ENCODE assay signal across 9 cellular contexts in the genomic region with DNA sequence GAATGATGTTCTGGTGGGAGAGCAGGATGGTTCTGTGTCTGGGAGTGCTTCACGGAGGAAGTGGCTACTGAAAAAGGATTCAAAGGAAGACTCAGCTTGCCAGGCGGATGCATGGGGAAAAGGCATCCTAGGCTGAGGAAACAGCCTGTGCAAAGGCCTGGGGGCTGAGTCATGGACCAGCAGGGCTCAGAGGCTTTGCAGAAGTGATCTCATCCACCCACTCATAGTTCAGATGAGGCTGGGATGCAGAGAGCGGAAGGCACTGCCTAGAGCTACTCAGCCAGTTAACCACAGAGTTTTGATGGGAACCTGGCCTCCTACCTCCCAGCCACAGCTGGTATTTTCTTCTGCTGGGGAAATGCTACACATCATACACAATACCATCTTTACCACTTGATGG. TPM values are rescaled to one million over a fixed set of nuclear protein-coding genes. Genes with fewer than 3 reads are reported as not detected.
DNase-seq lines count a peak whose midpoint lies in the region; TF ChIP-seq lines count a peak whose summit lies in the region.
"Had no signal": no experiment of that assay in that cellular context is flagged by ENCODE, and none has a peak within 500 bp of the region (broad histone marks: within the 10 kb centered on the region; RNA-seq: fewer than 3 reads in every experiment).

No MANE protein-coding gene starts in this region.

- peak; percentile 91 for DNase-seq in ACHN
- peak; percentile 47 for DNase-seq in GM19240 (ENCODE audit: insufficient read length, low spot score)
- DNase-seq in Jurkat, Clone E6-1 (ENCODE audit: low read depth, low spot score), result peak; percentile 22
- DNase-seq in adipocyte (ENCODE audit: low read depth), result peak; percentile 92
- DNase-seq in osteocyte (ENCODE audit: extremely low spot score, unreplicated experiment), result peak; percentile 87
- DNase-seq in NCI-H2081 (lab: John Stamatoyannopoulos, UW), result no peak
- no peak for DNase-seq in NCI-H1105 treated with DMSO at 0.1 percent for 48 hours (lab: John Stamatoyannopoulos, UW)
- no peak for DNase-seq in Kasumi-1 (lab: John Stamatoyannopoulos, UW)

- no peak overlapping the region for H3K4me3 ChIP-seq in Jurkat, Clone E6-1 (ENCODE audit: low read length)
- no peak overlapping the region for H3K4me3 ChIP-seq in adipocyte (ENCODE audit: low read length)

- H3K4me3 Mint-ChIP-seq in osteocyte (ENCODE audit: unreplicated experiment), result no peak overlapping the region
- H3K4me3 Mint-ChIP-seq: central memory CD8-positive, alpha-beta T cell had no signal

- peak overlapping the region; percentile 82 for H3K27ac Mint-ChIP-seq in osteocyte (ENCODE audit: unreplicated experiment)

- peaks cover 37% of the 10 kb centered on the region for H3K4me1 Mint-ChIP-seq in osteocyte (ENCODE audit: unreplicated experiment)
- H3K4me1 Mint-ChIP-seq: central memory CD8-positive, alpha-beta T cell had no signal

- H3K9me3 Mint-ChIP-seq in osteocyte (ENCODE audit: unreplicated experiment), result peaks cover 8% of the 10 kb centered on the region
- H3K9me3 Mint-ChIP-seq: central memory CD8-positive, alpha-beta T cell had no signal

- peaks cover 26% of the 10 kb centered on the region for H3K4me1 ChIP-seq in adipocyte (ENCODE audit: control insufficient read depth, insufficient read depth, low read length)

- H3K9me3 ChIP-seq in adipocyte (ENCODE audit: control insufficient read depth, low read length), result peaks cover 6% of the 10 kb centered on the region

- TF ChIP-seq CTCF in osteocyte (IDR thresholded peaks at IDR 0.05), result no peak

- no peaks in the 10 kb centered on the region for H3K36me3 ChIP-seq in adipocyte (ENCODE audit: control insufficient read depth, insufficient read depth, low read length, severe bottlenecking)

- H3K27me3 ChIP-seq in adipocyte (replicated peaks; ENCODE audit: control insufficient read depth, insufficient read depth, low read length), result no peaks in the 10 kb centered on the region

- in situ Hi-C loops in ACHN (cut with HindIII; ENCODE audit: low pct_ligation_motif_present, low pct_unique_long_range_greater_than_20kb, low sequenced_read_pairs), result no loop called here

- H3K27me3 Mint-ChIP-seq in osteocyte (ENCODE audit: unreplicated experiment), result no peaks in the 10 kb centered on the region

- no peak overlapping the region for H3K9ac ChIP-seq in adipocyte (ENCODE audit: low read length)

- H3K36me3 Mint-ChIP-seq in osteocyte (ENCODE audit: unreplicated experiment), result no peaks in the 10 kb centered on the region

RNA-seq across cellular contexts. Expression of a gene that starts 15.8 kb away (rescaled TPM):
- polyA plus RNA-seq in Jurkat, Clone E6-1 (2012; ENCODE audit: insufficient read depth, insufficient read length), result 0.22 TPM
- total RNA-seq in osteocyte, result 3.8 and 4.1 TPM in 2 replicates

RNA-seq across cellular contexts. Expression of a gene that starts 53.9 kb away (rescaled TPM):
- 3.8 TPM for polyA plus RNA-seq in Jurkat, Clone E6-1 (2012; ENCODE audit: insufficient read depth, insufficient read length)
- total RNA-seq in osteocyte, result not detected in 2 replicates

Comparison
In these comparisons a context has a peak if more than half of its experiments do, and no peak if none do; other contexts are left out.
1. DNase-seq: peak in ACHN (single experiment), GM19240 (single experiment), Jurkat, Clone E6-1 (single experiment), adipocyte (single experiment) and osteocyte (single experiment); none in NCI-H2081 (0 of 2), NCI-H1105 treated with DMSO at 0.1 percent for 48 hours (single experiment) and Kasumi-1 (0 of 2).